In genomic region chr1:206890690-206891089, GRCh38 we compare ENCODE assay signal across 1 cellular context.
TF ChIP-seq lines count a peak whose summit lies in the region.

No MANE protein-coding gene starts in this region.

TF ChIP-seq in K562, 482 proteins besides CTCF, POLR2A, EP300 and RAD21 (continues in another document):
- TF ChIP-seq DIDO1 (tag; IDR thresholded peaks at IDR 0.05; ENCODE audit: low read depth), result peak; percentile 60; the same call in 1 of the 2 replicates
- TF ChIP-seq MYC (IDR thresholded peaks at IDR 0.05; ENCODE audit: low read depth, low read length), result no peak
- no peak for TF ChIP-seq MYC (CRISPR knock-in tag; IDR thresholded peaks at IDR 0.05; ENCODE audit: borderline replicate concordance, low read depth)
- TF ChIP-seq GTF2F1 (IDR thresholded peaks at IDR 0.05; ENCODE audit: low read depth, low read length), result no peak
- peak; percentile 74 for TF ChIP-seq GABPA (tag; conservative IDR thresholded peaks at IDR 0.05; ENCODE audit: low read depth)
- TF ChIP-seq JUND (IDR thresholded peaks at IDR 0.05; ENCODE audit: borderline replicate concordance, low read depth, low read length), result peak; percentile 24; the same call in 1 of the 2 replicates
- TF ChIP-seq JUND (tag; IDR thresholded peaks at IDR 0.05; ENCODE audit: borderline replicate concordance, low read depth, low read length), result peak; percentile 38; the same call in 1 of the 3 replicates
- TF ChIP-seq DMBX1 (CRISPR knock-in tag; IDR thresholded peaks at IDR 0.05; ENCODE audit: borderline replicate concordance), result no peak
- no peak for TF ChIP-seq CHD4 (IDR thresholded peaks at IDR 0.05; ENCODE audit: insufficient read depth, insufficient replicate concordance, low read depth, low read length, poor library complexity, severe bottlenecking)
- no peak for TF ChIP-seq ZNF655 (CRISPR knock-in tag; IDR thresholded peaks at IDR 0.05)
- TF ChIP-seq CBX5 (IDR thresholded peaks at IDR 0.05; ENCODE audit: borderline replicate concordance, low read depth), result no peak
- TF ChIP-seq CREM (IDR thresholded peaks at IDR 0.05; ENCODE audit: low read depth), result peak; percentile 80
- TF ChIP-seq GATA2 (CRISPR knock-in tag; IDR thresholded peaks at IDR 0.05), result 0 out of 2 replicates have a peak, but pooled peaks have one; percentile 26
- TF ChIP-seq ARID3A (IDR thresholded peaks at IDR 0.05; ENCODE audit: borderline replicate concordance, low read depth, low read length), result no peak
- TF ChIP-seq ZNF589 (CRISPR knock-in tag; IDR thresholded peaks at IDR 0.05; ENCODE audit: low read depth), result peak; percentile 41; the same call in 1 of the 2 replicates
- TF ChIP-seq ZNF24 (IDR thresholded peaks at IDR 0.05), result no peak
- peak; percentile 54; the same call in 1 of the 2 replicates for TF ChIP-seq FOXM1 (IDR thresholded peaks at IDR 0.05; ENCODE audit: low read depth)
- no peak for TF ChIP-seq FOXM1 (CRISPR knock-in tag; IDR thresholded peaks at IDR 0.05; ENCODE audit: low read depth)
- TF ChIP-seq BHLHE40 (IDR thresholded peaks at IDR 0.05; ENCODE audit: low read length), result peak; percentile 84
- no peak for TF ChIP-seq ZNF77 (CRISPR knock-in tag; IDR thresholded peaks at IDR 0.05)
- TF ChIP-seq ZNF586 (CRISPR knock-in tag; conservative IDR thresholded peaks at IDR 0.05), result no peak
- no peak for TF ChIP-seq MBD1 (CRISPR knock-in tag; IDR thresholded peaks at IDR 0.05)
- no peak for TF ChIP-seq FOSL1 (tag; conservative IDR thresholded peaks at IDR 0.05)
- TF ChIP-seq ZNF277 (CRISPR knock-in tag; IDR thresholded peaks at IDR 0.05; ENCODE audit: borderline replicate concordance), result no peak
- no peak for TF ChIP-seq CTCFL (IDR thresholded peaks at IDR 0.05; ENCODE audit: borderline replicate concordance, insufficient read depth, low read depth, low read length, poor library complexity, severe bottlenecking)
- TF ChIP-seq ESRRA (IDR thresholded peaks at IDR 0.05; ENCODE audit: borderline replicate concordance, low read depth), result no peak
- no peak for TF ChIP-seq FIP1L1 (IDR thresholded peaks at IDR 0.05; ENCODE audit: low read depth, low read length, poor library complexity, severe bottlenecking)
- no peak for TF ChIP-seq ARHGAP35 (IDR thresholded peaks at IDR 0.05; ENCODE audit: partially characterized antibody)
- TF ChIP-seq PREB (CRISPR knock-in tag; IDR thresholded peaks at IDR 0.05), result no peak
- peak; percentile 60; the same call in 1 of the 2 replicates for TF ChIP-seq MEF2A (IDR thresholded peaks at IDR 0.05; ENCODE audit: control insufficient read depth, low read depth, low read length)
- TF ChIP-seq ATF3 (IDR thresholded peaks at IDR 0.05), result peak; percentile 18; the same call in 1 of the 2 replicates
- no peak for TF ChIP-seq ATF3 (CRISPR knock-in tag; conservative IDR thresholded peaks at IDR 0.05)
- TF ChIP-seq SMAD3 (CRISPR knock-in tag; conservative IDR thresholded peaks at IDR 0.05), result no peak
- no peak for TF ChIP-seq NEUROD1 (IDR thresholded peaks at IDR 0.05; ENCODE audit: borderline replicate concordance, low read depth, low read length, partially characterized antibody)
- no peak for TF ChIP-seq ZNF699 (CRISPR knock-in tag; IDR thresholded peaks at IDR 0.05; ENCODE audit: insufficient replicate concordance)
- TF ChIP-seq ZNF224 (CRISPR knock-in tag; IDR thresholded peaks at IDR 0.05), result no peak
- peak; percentile 88 for TF ChIP-seq ZNF175 (CRISPR knock-in tag; IDR thresholded peaks at IDR 0.05; ENCODE audit: low read depth)
- no peak for TF ChIP-seq SRSF7 (optimal IDR thresholded peaks at IDR 0.05; ENCODE audit: low read depth, low read length)
- TF ChIP-seq CEBPZ (IDR thresholded peaks at IDR 0.05; ENCODE audit: borderline replicate concordance, low read depth, low read length), result no peak
- TF ChIP-seq NFYB (IDR thresholded peaks at IDR 0.05; ENCODE audit: extremely low read depth, insufficient read length), result no peak
- TF ChIP-seq STAT5A (IDR thresholded peaks at IDR 0.05; ENCODE audit: borderline replicate concordance, low read length), result no peak
- TF ChIP-seq ILK (tag; IDR thresholded peaks at IDR 0.05; ENCODE audit: borderline replicate concordance, low read depth), result no peak
- peak; percentile 35; the same call in 1 of the 2 replicates for TF ChIP-seq ZKSCAN8 (CRISPR knock-in tag; IDR thresholded peaks at IDR 0.05)
- no peak for TF ChIP-seq HNRNPH1 (optimal IDR thresholded peaks at IDR 0.05; ENCODE audit: low read depth, low read length)
- no peak for TF ChIP-seq ZNF780A (CRISPR knock-in tag; IDR thresholded peaks at IDR 0.05)
- no peak for TF ChIP-seq EP400 (IDR thresholded peaks at IDR 0.05)
- no peak for TF ChIP-seq TBL1XR1 (IDR thresholded peaks at IDR 0.05; ENCODE audit: low read length in 2 of 2)
- peak; percentile 63 for TF ChIP-seq SOX6 (IDR thresholded peaks at IDR 0.05)
- no peak for TF ChIP-seq MECOM (CRISPR knock-in tag; IDR thresholded peaks at IDR 0.05)
- TF ChIP-seq BRF1 (IDR thresholded peaks at IDR 0.05; ENCODE audit: borderline replicate concordance, extremely low read depth, insufficient read length), result no peak
- TF ChIP-seq RNF219 (CRISPR knock-in tag; IDR thresholded peaks at IDR 0.05), result no peak
- TF ChIP-seq NUFIP1 (IDR thresholded peaks at IDR 0.05; ENCODE audit: partially characterized antibody), result no peak
- no peak for TF ChIP-seq FOXA1 (IDR thresholded peaks at IDR 0.05; ENCODE audit: borderline replicate concordance)
- no peak for TF ChIP-seq COPS2 (conservative IDR thresholded peaks at IDR 0.05)
- TF ChIP-seq SPI1 (IDR thresholded peaks at IDR 0.05; ENCODE audit: borderline replicate concordance, low read depth, low read length), result no peak
- TF ChIP-seq SAFB (IDR thresholded peaks at IDR 0.05; ENCODE audit: borderline replicate concordance, low read depth, low read length), result no peak
- TF ChIP-seq ZNF696 (CRISPR knock-in tag; conservative IDR thresholded peaks at IDR 0.05), result no peak
- no peak for TF ChIP-seq ZNF644 (tag; IDR thresholded peaks at IDR 0.05; ENCODE audit: low read depth)
